In the genomic region with DNA sequence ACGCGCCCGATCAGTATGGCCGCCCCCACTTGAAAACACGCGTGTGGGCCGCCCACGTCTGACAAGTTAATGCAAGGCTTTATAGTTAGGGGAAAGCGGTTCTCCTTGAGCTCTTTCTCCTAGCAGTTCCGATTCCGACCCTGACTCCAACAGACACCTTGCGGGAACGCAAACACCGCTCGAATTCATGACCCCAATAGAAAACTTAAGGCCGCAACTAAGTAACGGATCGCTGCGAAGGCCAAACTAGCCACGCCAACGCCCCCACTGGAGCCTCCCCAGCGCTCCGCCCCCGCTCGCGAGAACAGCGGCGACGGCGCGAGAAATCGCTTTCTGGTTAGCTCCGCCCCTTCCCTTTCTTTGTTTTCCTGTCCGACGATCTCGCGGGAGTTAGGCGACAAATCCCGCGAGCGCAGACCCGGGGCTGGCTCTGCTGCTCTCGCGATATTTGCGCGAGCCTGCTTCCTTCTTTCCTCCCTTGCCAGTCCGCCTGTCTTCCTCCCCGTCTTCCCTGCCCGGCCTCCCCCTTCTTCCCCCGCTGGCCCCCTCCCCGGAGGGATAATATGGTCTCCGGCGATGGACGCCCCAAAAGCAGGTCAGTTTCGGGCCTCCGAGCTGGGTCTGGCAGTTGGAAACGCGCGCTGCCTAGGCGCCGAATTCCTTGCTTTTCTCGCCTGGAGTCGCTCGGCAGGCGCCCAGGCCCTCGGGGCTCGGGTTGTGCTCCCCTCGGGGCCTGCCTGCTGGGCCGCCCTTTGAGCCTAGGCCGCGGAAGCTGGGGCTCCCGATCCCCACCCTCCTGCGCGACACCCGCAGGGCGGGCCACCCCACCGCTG, we compare ENCODE assay signal across 8 cellular contexts. TPM values are rescaled to one million over a fixed set of nuclear protein-coding genes. Genes with fewer than 3 reads are reported as not detected.
DNase-seq lines count a peak whose midpoint lies in the region; ATAC-seq and TF ChIP-seq lines count a peak whose summit lies in the region.

A gene with protein sequence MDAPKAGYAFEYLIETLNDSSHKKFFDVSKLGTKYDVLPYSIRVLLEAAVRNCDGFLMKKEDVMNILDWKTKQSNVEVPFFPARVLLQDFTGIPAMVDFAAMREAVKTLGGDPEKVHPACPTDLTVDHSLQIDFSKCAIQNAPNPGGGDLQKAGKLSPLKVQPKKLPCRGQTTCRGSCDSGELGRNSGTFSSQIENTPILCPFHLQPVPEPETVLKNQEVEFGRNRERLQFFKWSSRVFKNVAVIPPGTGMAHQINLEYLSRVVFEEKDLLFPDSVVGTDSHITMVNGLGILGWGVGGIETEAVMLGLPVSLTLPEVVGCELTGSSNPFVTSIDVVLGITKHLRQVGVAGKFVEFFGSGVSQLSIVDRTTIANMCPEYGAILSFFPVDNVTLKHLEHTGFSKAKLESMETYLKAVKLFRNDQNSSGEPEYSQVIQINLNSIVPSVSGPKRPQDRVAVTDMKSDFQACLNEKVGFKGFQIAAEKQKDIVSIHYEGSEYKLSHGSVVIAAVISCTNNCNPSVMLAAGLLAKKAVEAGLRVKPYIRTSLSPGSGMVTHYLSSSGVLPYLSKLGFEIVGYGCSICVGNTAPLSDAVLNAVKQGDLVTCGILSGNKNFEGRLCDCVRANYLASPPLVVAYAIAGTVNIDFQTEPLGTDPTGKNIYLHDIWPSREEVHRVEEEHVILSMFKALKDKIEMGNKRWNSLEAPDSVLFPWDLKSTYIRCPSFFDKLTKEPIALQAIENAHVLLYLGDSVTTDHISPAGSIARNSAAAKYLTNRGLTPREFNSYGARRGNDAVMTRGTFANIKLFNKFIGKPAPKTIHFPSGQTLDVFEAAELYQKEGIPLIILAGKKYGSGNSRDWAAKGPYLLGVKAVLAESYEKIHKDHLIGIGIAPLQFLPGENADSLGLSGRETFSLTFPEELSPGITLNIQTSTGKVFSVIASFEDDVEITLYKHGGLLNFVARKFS (plus strand): TSS at position 455 of the 833 bp plus-strand sequence. CDS start 122 bp downstream, at position 577.

- ATAC-seq in GM21619 (IDR thresholded peaks at IDR 0.05; ENCODE audit: unreplicated experiment) (peak; percentile 73), mucosa of descending colon (peak; percentile 96)

- intact Hi-C loops in PC-9 (cut with micrococcal nuclease; ENCODE audit: unreplicated experiment) (no loop called here), mucosa of descending colon (cut with DNase I, micrococcal nuclease) (no loop called here)

- H3K4me1 ChIP-seq in PC-9 (replicated peaks; ENCODE audit: insufficient read depth) (peaks cover 14% of the 10 kb centered on the region), mucosa of descending colon (ENCODE audit: low read depth) (peaks cover 30% of the 10 kb centered on the region)

- peak within 1 kb of the TSS; percentile 94 for H3K4me2 ChIP-seq in PC-9

- no peak for TF ChIP-seq CTCF in PC-9 (conservative IDR thresholded peaks at IDR 0.05)
- no peak for TF ChIP-seq CTCF in mucosa of descending colon (IDR thresholded peaks at IDR 0.05)

- H3K9me3 ChIP-seq in PC-9 (ENCODE audit: insufficient read depth, low read depth) (no peaks in the 10 kb centered on the region), mucosa of descending colon (no peaks in the 10 kb centered on the region)

- H3K9me2 ChIP-seq in PC-9 (ENCODE audit: insufficient read depth) = no peaks in the 10 kb centered on the region

- peaks cover 18% of the 10 kb centered on the region for H4K20me1 ChIP-seq in PC-9 (ENCODE audit: insufficient read depth)

- H3K27me3 ChIP-seq in PC-9 (ENCODE audit: insufficient read depth, low read depth) = no peaks in the 10 kb centered on the region

- H3K27ac ChIP-seq in PC-9 = peak within 1 kb of the TSS; percentile 71
- peak within 1 kb of the TSS; percentile 61 for H3K27ac ChIP-seq in epithelial cell of prostate

- peaks cover 9% of the 10 kb centered on the region; the same call in 1 of the 2 replicates for H3F3A ChIP-seq in PC-9 (ENCODE audit: insufficient read depth, low read depth)

- DNase-seq in DMS114 treated with DMSO at 0.1 percent for 48 hours (lab: John Stamatoyannopoulos, UW; ENCODE audit: unreplicated experiment) (peak; percentile 99), PC-9 (peak; percentile 89 to 98), epithelial cell of prostate (ENCODE audit: low read depth, low spot score) (peak; percentile 79), mucosa of descending colon (peak; percentile 98 to 99 (median 98))
- DNase-seq in Jurkat, Clone E6-1 (ENCODE audit: low read depth, low spot score) = peak; percentile 98
- peak; percentile 97 for DNase-seq in activated T-cell treated with anti-CD3 and anti-CD28 coated beads, Interleukin-2, amount 50 U/mL, for 1 hour
- peak; percentile 92 for DNase-seq in stimulated activated CD8-positive, alpha-beta memory T cell treated with anti-CD3 and anti-CD28 coated beads, Interleukin-4, amount 100 ng/mL, for 24 hours (ENCODE audit: low read depth)

- BruUV-seq in PC-9 (replicated peaks; lab: Mats Ljungman, UMichigan) = TSS peak; percentile 57

- CTCF ChIA-PET in PC-9 (lab: Charles Lee) = no interaction called here

- peaks cover 48% of the 10 kb centered on the region for H3K79me2 ChIP-seq in PC-9 (ENCODE audit: low read depth)

- H3K36me3 ChIP-seq in PC-9 (ENCODE audit: low read depth) (peaks cover 28% of the 10 kb centered on the region), mucosa of descending colon (ENCODE audit: low read depth) (no peaks in the 10 kb centered on the region)

- POLR2A ChIA-PET in PC-9 (lab: Charles Lee; ENCODE audit: unreplicated experiment) = interaction anchor here (0.6 to 0.7 kb wide), 5 partner anchors 10 to 227 kb away, joined by 3 to 6 read pairs (median 4); no protein-coding TSS in a partner anchor

- peak within 1 kb of the TSS; percentile 91 for H3K4me3 ChIP-seq in Jurkat, Clone E6-1 (ENCODE audit: low read length)
- H3K4me3 ChIP-seq in PC-9 = peak within 1 kb of the TSS; percentile 80
- peak within 1 kb of the TSS; percentile 93 for H3K4me3 ChIP-seq in mucosa of descending colon

- peak within 1 kb of the TSS; percentile 98 for H2AFZ ChIP-seq in PC-9

RNA-seq across cellular contexts. Expression of the gene that starts here (rescaled TPM):
- polyA plus RNA-seq in Jurkat, Clone E6-1 (2012; ENCODE audit: insufficient read depth, insufficient read length) = 34.2 TPM
- total RNA-seq in PC-9 (2021) = 48.8 and 49.0 TPM in 2 replicates
- 10 to 100 TPM; 51.7 to 62.7 (median 62.0) TPM for total RNA-seq in mucosa of descending colon

Comparison
In these comparisons a context has a peak if more than half of its experiments do, and no peak if none do; other contexts are left out.
1. Peak in every context shown above with its lines: DNase-seq, ATAC-seq, H3K4me3 ChIP-seq and H3K27ac ChIP-seq.